26 cellular contexts compared by ENCODE assay signal in genomic region chr15:43941071-43941470, GRCh38.
"Had no signal": no experiment of that assay in that cellular context is flagged by ENCODE, and none has a peak within 500 bp of the region (broad histone marks: within the 10 kb centered on the region; RNA-seq: fewer than 3 reads in every experiment).

No MANE protein-coding gene starts in this region.

- H3K36me3 Mint-ChIP-seq: mesothelial cell of epicardium, natural killer cell, neural progenitor cell, type B pancreatic cell had no signal

- H3K36me3 ChIP-seq: heart right ventricle, left ventricle myocardium inferior, neural progenitor cell, pancreas, prostate gland, tibial nerve had no signal

- H3K4me3 Mint-ChIP-seq: mesothelial cell of epicardium; naive B cell; natural killer cell; nephron progenitor cell; neural progenitor cell; stimulated activated naive B cell treated with anti-CD40 and anti-IgM and Interleukin-4, amounts not matched to agents 10 μg/mL and 1 μg/mL and 100 μg/mL, for 72 hours; type B pancreatic cell had no signal

- DNase-seq: heart right ventricle; islet precursor cell; left ventricle myocardium inferior; mesendoderm; naive B cell; natural killer cell; nephron progenitor cell; pancreas; posterior cingulate gyrus; retina; right cardiac atrium; stimulated activated CD4-positive, alpha-beta T cell treated with anti-CD3 and anti-CD28 coated beads, Interleukin-12 subunit alpha, Interleukin-12 subunit beta, amount 100 ng/mL, for 4 hours; stimulated activated CD4-positive, alpha-beta T cell treated with anti-CD3 and anti-CD28 coated beads, Interleukin-15, amount 100 ng/mL, for 24 hours; stimulated activated CD4-positive, alpha-beta T cell treated with anti-CD3 and anti-CD28 coated beads, Interleukin-2, amount 100 ng/mL, for 24 hours; stimulated activated CD4-positive, alpha-beta T cell treated with anti-CD3 and anti-CD28 coated beads, Interleukin-4, amount 100 ng/mL, for 1 hour; stimulated activated naive B cell treated with anti-CD40 and anti-IgM and Interleukin-4, amounts not matched to agents 10 μg/mL and 1 μg/mL and 100 μg/mL, for 72 hours; stimulated activated naive CD8-positive, alpha-beta T cell treated with anti-CD3 and anti-CD28 coated beads, Interleukin-15, Interleukin-2, amounts not matched to agents 100 U/mL and 50 U/mL, for 24 hours had no signal

- H3K4me2 ChIP-seq: hepatocyte, neural progenitor cell had no signal

- H3K4me1 Mint-ChIP-seq: natural killer cell, nephron progenitor cell had no signal

- H2AFZ ChIP-seq: hepatocyte, neural progenitor cell had no signal

- H3K27ac Mint-ChIP-seq: mesothelial cell of epicardium; natural killer cell; nephron progenitor cell; neural progenitor cell; stimulated activated naive B cell treated with anti-CD40 and anti-IgM and Interleukin-4, amounts not matched to agents 10 μg/mL and 1 μg/mL and 100 μg/mL, for 72 hours; type B pancreatic cell had no signal

- H3K27me3 ChIP-seq: heart right ventricle, hepatocyte, neural progenitor cell, pancreas, tibial nerve had no signal

- H3K79me2 ChIP-seq: hepatocyte had no signal

- H3K4me1 ChIP-seq: heart right ventricle, neural progenitor cell, pancreas, prostate gland, tibial nerve had no signal

- H3K9me3 Mint-ChIP-seq: mesothelial cell of epicardium; natural killer cell; nephron progenitor cell; neural progenitor cell; stimulated activated naive B cell treated with anti-CD40 and anti-IgM and Interleukin-4, amounts not matched to agents 10 μg/mL and 1 μg/mL and 100 μg/mL, for 72 hours; type B pancreatic cell had no signal

- H3K9me3 ChIP-seq: heart right ventricle, left ventricle myocardium inferior, pancreas, prostate gland, tibial nerve had no signal

- H3K4me3 ChIP-seq: heart right ventricle, hepatocyte, left ventricle myocardium inferior, lung, neural progenitor cell, pancreas, prostate gland, skin epidermis, tibial nerve had no signal

- ATAC-seq: heart right ventricle; natural killer cell; pancreas; right cardiac atrium; sciatic nerve; stimulated activated naive B cell treated with anti-CD40 and anti-IgM and Interleukin-4, amounts not matched to agents 10 μg/mL and 1 μg/mL and 100 μg/mL, for 72 hours; stimulated activated naive CD8-positive, alpha-beta T cell treated with anti-CD3 and anti-CD28 coated beads, Interleukin-15, Interleukin-2, amounts not matched to agents 100 U/mL and 50 U/mL, for 24 hours had no signal

- H3K27ac ChIP-seq: heart right ventricle, hepatocyte, left ventricle myocardium inferior, neural progenitor cell, pancreas, prostate gland, skin epidermis, tibial nerve had no signal

- FAIRE-seq: pancreas had no signal

- H3K9ac ChIP-seq: neural progenitor cell had no signal
